Comparison of ENCODE assay signal across 8 cellular contexts in the genomic region with DNA sequence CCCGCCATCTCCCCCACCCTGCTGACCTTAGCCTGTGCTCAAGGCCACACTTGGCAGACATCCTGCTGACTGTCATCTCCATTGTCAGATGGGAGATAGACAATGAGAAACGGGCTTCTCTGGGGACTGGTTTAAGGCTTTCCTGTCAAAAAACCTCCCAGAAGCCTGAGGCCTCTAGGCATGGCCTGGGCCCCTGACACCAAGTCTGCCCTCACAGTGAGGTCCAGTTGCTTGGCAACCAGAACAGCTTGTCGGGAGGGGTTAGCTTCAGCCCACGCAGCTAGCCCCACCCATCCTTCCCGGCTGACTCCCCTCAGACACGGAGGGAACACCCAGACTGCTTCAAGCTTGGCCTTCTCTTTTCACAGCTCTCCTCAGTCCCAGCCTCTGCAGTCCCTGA. TPM values are rescaled to one million over a fixed set of nuclear protein-coding genes. Genes with fewer than 3 reads are reported as not detected.
DNase-seq lines count a peak whose midpoint lies in the region; ATAC-seq and TF ChIP-seq lines count a peak whose summit lies in the region.
"Had no signal": no experiment of that assay in that cellular context is flagged by ENCODE, and none has a peak within 500 bp of the region (broad histone marks: within the 10 kb centered on the region; RNA-seq: fewer than 3 reads in every experiment).

No MANE protein-coding gene starts in this region.

- peak overlapping the region; percentile 43 for H3K14ac ChIP-seq in IMR-90 (replicated peaks; ENCODE audit: low read depth, low read length)

- DNase-seq in IMR-90 (peak; percentile 62), coronary artery (ENCODE audit: low spot score) (peak; percentile 82), right lobe of liver (no peak), tibial nerve (ENCODE audit: low spot score in 2 of 2) (peak in 1 of 2 donors; percentile 20), activated gamma-delta T cell (lab: John Stamatoyannopoulos, UW) (no peak), occipital lobe (lab: John Stamatoyannopoulos, UW) (no peak)
- DNase-seq: stimulated activated CD8-positive, alpha-beta memory T cell treated with anti-CD3 and anti-CD28 coated beads, Interleukin-4, amount 100 ng/mL, for 48 hours had no signal

- in situ Hi-C loops in IMR-90 (cut with MboI; ENCODE audit: low sequenced_read_pairs): no loop called here

- H3K9me3 ChIP-seq in IMR-90 (ENCODE audit: control insufficient read depth, insufficient read depth, low read length) (no peaks in the 10 kb centered on the region), right lobe of liver (no peaks in the 10 kb centered on the region), tibial nerve (no peaks in the 10 kb centered on the region)

- H3K4me3 ChIP-seq in IMR-90 (ENCODE audit: insufficient read depth, low read depth, low read length) (no peak overlapping the region), coronary artery (no peak overlapping the region), right lobe of liver (no peak overlapping the region), tibial nerve (no peak overlapping the region)

- H3K4me2 ChIP-seq in IMR-90 (ENCODE audit: low read depth, low read length): peak overlapping the region; percentile 5; the same call in 1 of the 2 replicates

- ATAC-seq in IMR-90 (ENCODE audit: low read depth) (peak; percentile 67), right lobe of liver (peak; percentile 23 to 49 (median 42)), GM21515 (IDR thresholded peaks at IDR 0.05; ENCODE audit: unreplicated experiment) (no peak)

- H3K9me1 ChIP-seq in IMR-90 (ENCODE audit: insufficient read depth, low read length): peaks cover 7% of the 10 kb centered on the region

- peak overlapping the region; percentile 74 for H2AFZ ChIP-seq in IMR-90 (replicated peaks; ENCODE audit: low read length, poor library complexity)

- intact Hi-C loops in IMR-90 (cut with micrococcal nuclease) (no loop called here), right lobe of liver (cut with DNase I) (no loop called here)

- H2AK5ac ChIP-seq in IMR-90 (ENCODE audit: low read depth, low read length): peak overlapping the region; percentile 66; the same call in 1 of the 2 replicates

- H3K4ac ChIP-seq in IMR-90 (ENCODE audit: low read depth, low read length): peak overlapping the region; percentile 33; the same call in 1 of the 2 replicates

- H4K91ac ChIP-seq in IMR-90 (ENCODE audit: insufficient read depth, low read depth, low read length): peak overlapping the region; percentile 40

- no peaks in the 10 kb centered on the region for H3K27me3 ChIP-seq in IMR-90 (ENCODE audit: control insufficient read depth, insufficient read depth, low read length)
- no peaks in the 10 kb centered on the region for H3K27me3 ChIP-seq in right lobe of liver
- H3K27me3 ChIP-seq in tibial nerve: no peaks in the 10 kb centered on the region

- peak overlapping the region; percentile 50; the same call in 1 of the 2 replicates for H2BK20ac ChIP-seq in IMR-90 (ENCODE audit: low read depth, low read length)

- peaks cover 25% of the 10 kb centered on the region for H3K4me1 ChIP-seq in IMR-90 (ENCODE audit: control insufficient read depth, insufficient read depth, low read length)
- H3K4me1 ChIP-seq in right lobe of liver: peaks cover 0 to 6% (median 0%) of the 10 kb centered on the region in 4 donors
- H3K4me1 ChIP-seq in tibial nerve: peaks cover 0 to 34% (median 8%) of the 10 kb centered on the region in 4 donors

- peak overlapping the region; percentile 2; the same call in 1 of the 2 replicates for H3K23ac ChIP-seq in IMR-90 (ENCODE audit: low read depth, low read length)

- H2BK120ac ChIP-seq in IMR-90 (ENCODE audit: low read depth, low read length): peak overlapping the region; percentile 66

- H2BK5ac ChIP-seq in IMR-90 (ENCODE audit: low read depth, low read length, poor library complexity, severe bottlenecking): no peak overlapping the region

- 7% methylated on average over 3 of the region's 6 CpGs; no CpG with 5 or more reads in 1 of the 2 experiments for WGBS in IMR-90 (ENCODE audit: extremely low coverage in 2 of 2, insufficient read length in 1 of 2), 2 experiments
- WGBS in right lobe of liver (ENCODE audit: insufficient coverage, low coverage, low lambda C conversion rate, missing lambda C conversion rate): 55% methylated on average over 4 of the region's 6 CpGs
- 11 to 20% methylated on average over 6 of the region's 6 CpGs for WGBS in tibial nerve, 2 donors

- peak overlapping the region; percentile 11 for H3K18ac ChIP-seq in IMR-90 (ENCODE audit: low read depth, low read length)

- H3K36me3 ChIP-seq in IMR-90 (ENCODE audit: control insufficient read depth, insufficient read depth, low read length) (no peaks in the 10 kb centered on the region), right lobe of liver (no peaks in the 10 kb centered on the region), tibial nerve (no peaks in the 10 kb centered on the region)

- H4K8ac ChIP-seq in IMR-90 (ENCODE audit: low read depth in 2 of 2, low read length in 2 of 2): peak overlapping the region; percentile 6 to 27; a peak in 3 of 4 replicates

- no peak for TF ChIP-seq EP300 in tibial nerve (IDR thresholded peaks at IDR 0.05)

- dilution Hi-C loops in IMR-90 (cut with HindIII; ENCODE audit: low sequenced_read_pairs, unreplicated experiment): no loop called here

- TF ChIP-seq POLR2A in IMR-90 (IDR thresholded peaks at IDR 0.05; ENCODE audit: low read depth, low read length) (no peak), right lobe of liver (IDR thresholded peaks at IDR 0.05) (no peak), tibial nerve (IDR thresholded peaks at IDR 0.05) (no peak)

- no peaks in the 10 kb centered on the region for H4K20me1 ChIP-seq in IMR-90 (ENCODE audit: insufficient read depth, low read length)

- CTCF ChIA-PET in IMR-90 (lab: Yijun Ruan, JAX): no interaction called here

- H3K9ac ChIP-seq in IMR-90 (ENCODE audit: low read depth, low read length): no peak overlapping the region

- BruUV-seq in IMR-90 (replicated peaks; lab: Mats Ljungman, UMichigan): no TSS peak

- peak overlapping the region; percentile 39 for H4K5ac ChIP-seq in IMR-90 (ENCODE audit: low read depth, low read length)

- H3K79me1 ChIP-seq in IMR-90 (ENCODE audit: low read depth in 1 of 2, low read length in 2 of 2): 0 out of 4 replicates have a peak, but pooled peaks cover 0 to 4% of the 10 kb centered on the region in 2 experiments

- no peak for TF ChIP-seq RAD21 in IMR-90 (IDR thresholded peaks at IDR 0.05; ENCODE audit: low read length)

- H2AK9ac ChIP-seq in IMR-90 (replicated peaks; ENCODE audit: low read depth, low read length, poor library complexity): peak overlapping the region; percentile 31

- H3K56ac ChIP-seq in IMR-90 (ENCODE audit: extremely low read depth, insufficient read depth, low read length): no peak overlapping the region

- TF ChIP-seq CTCF in IMR-90 (conservative IDR thresholded peaks at IDR 0.05; ENCODE audit: low read depth, low read length) (no peak), coronary artery (IDR thresholded peaks at IDR 0.05) (no peak), right lobe of liver (IDR thresholded peaks at IDR 0.05) (no peak), tibial nerve (IDR thresholded peaks at IDR 0.05) (no peak)

- peak overlapping the region; percentile 4; the same call in 1 of the 2 replicates for H3K27ac ChIP-seq in IMR-90 (ENCODE audit: insufficient read depth, low read length)
- peak overlapping the region; percentile 2 to 74 for H3K27ac ChIP-seq in coronary artery
- H3K27ac ChIP-seq in right lobe of liver: no peak overlapping the region
- H3K27ac ChIP-seq in tibial nerve: peak overlapping the region; percentile 13 to 77 (median 20)

- POLR2A ChIA-PET in IMR-90 (lab: Charles Lee; ENCODE audit: unreplicated experiment): no interaction called here

- H2BK15ac ChIP-seq in IMR-90 (ENCODE audit: low read depth, low read length): peak overlapping the region; percentile 4; the same call in 1 of the 3 replicates

TF ChIP-seq in IMR-90, 13 proteins besides CTCF, POLR2A, EP300 and RAD21 (continues in another document):
- no peak for TF ChIP-seq CHD1 (IDR thresholded peaks at IDR 0.05; ENCODE audit: low read depth, low read length)
- TF ChIP-seq SMC3 (IDR thresholded peaks at IDR 0.05; ENCODE audit: low read depth, low read length): no peak
- TF ChIP-seq BHLHE40 (IDR thresholded peaks at IDR 0.05; ENCODE audit: low read depth, low read length): no peak
- no peak for TF ChIP-seq FOS (IDR thresholded peaks at IDR 0.05; ENCODE audit: low read depth, low read length)
- TF ChIP-seq, protein P1, sequence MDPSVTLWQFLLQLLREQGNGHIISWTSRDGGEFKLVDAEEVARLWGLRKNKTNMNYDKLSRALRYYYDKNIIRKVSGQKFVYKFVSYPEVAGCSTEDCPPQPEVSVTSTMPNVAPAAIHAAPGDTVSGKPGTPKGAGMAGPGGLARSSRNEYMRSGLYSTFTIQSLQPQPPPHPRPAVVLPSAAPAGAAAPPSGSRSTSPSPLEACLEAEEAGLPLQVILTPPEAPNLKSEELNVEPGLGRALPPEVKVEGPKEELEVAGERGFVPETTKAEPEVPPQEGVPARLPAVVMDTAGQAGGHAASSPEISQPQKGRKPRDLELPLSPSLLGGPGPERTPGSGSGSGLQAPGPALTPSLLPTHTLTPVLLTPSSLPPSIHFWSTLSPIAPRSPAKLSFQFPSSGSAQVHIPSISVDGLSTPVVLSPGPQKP (IDR thresholded peaks at IDR 0.05; ENCODE audit: borderline replicate concordance, low read depth, low read length): no peak
- TF ChIP-seq, protein P2, sequence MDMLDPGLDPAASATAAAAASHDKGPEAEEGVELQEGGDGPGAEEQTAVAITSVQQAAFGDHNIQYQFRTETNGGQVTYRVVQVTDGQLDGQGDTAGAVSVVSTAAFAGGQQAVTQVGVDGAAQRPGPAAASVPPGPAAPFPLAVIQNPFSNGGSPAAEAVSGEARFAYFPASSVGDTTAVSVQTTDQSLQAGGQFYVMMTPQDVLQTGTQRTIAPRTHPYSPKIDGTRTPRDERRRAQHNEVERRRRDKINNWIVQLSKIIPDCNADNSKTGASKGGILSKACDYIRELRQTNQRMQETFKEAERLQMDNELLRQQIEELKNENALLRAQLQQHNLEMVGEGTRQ (IDR thresholded peaks at IDR 0.05; ENCODE audit: low read depth, low read length): no peak
- TF ChIP-seq MAZ (IDR thresholded peaks at IDR 0.05; ENCODE audit: borderline replicate concordance, low read depth, low read length): no peak
- no peak for TF ChIP-seq RCOR1 (IDR thresholded peaks at IDR 0.05; ENCODE audit: insufficient replicate concordance, low read length)
- no peak for TF ChIP-seq RFX5 (IDR thresholded peaks at IDR 0.05; ENCODE audit: low read depth, low read length)
- no peak for TF ChIP-seq NFE2L2 (IDR thresholded peaks at IDR 0.05; ENCODE audit: low read depth, low read length)
- TF ChIP-seq MXI1 (IDR thresholded peaks at IDR 0.05; ENCODE audit: borderline replicate concordance, low read depth, low read length): no peak
- TF ChIP-seq MAFK (IDR thresholded peaks at IDR 0.05; ENCODE audit: low read depth, low read length): no peak

RNA-seq across cellular contexts. Expression of a gene that starts 11.0 kb away (rescaled TPM):
- 5.0 and 8.2 TPM in 2 replicates for total RNA-seq in IMR-90 (2012; rRNA removed)
- polyA plus RNA-seq in IMR-90 (2012; rRNA removed): 19.9 and 20.6 TPM in 2 replicates
- 10.7 and 13.6 TPM in 2 replicates for polyA plus RNA-seq in IMR-90 (2012; cell fraction: cytosol; rRNA removed)
- polyA plus RNA-seq in IMR-90 (2012; cell fraction: nucleus; rRNA removed; ENCODE audit: low replicate concordance): 59.8 and 70.3 TPM in 2 replicates
- total RNA-seq in right lobe of liver: 10 to 100 TPM; 16.6 to 31.1 (median 22.1) TPM
- total RNA-seq in tibial nerve: 10 to 100 TPM in 3 of 4 donors, 1 to 10 TPM in 1; 6.6 to 13.9 (median 12.1) TPM
- 7.5 TPM for total RNA-seq in occipital lobe

Comparison
In these comparisons a context has a peak if more than half of its experiments do, and no peak if none do; other contexts are left out.
1. DNase-seq: peak in IMR-90 (single experiment) and coronary artery (single experiment); none in right lobe of liver (0 of 3), activated gamma-delta T cell (single experiment) and occipital lobe (single experiment).
2. H3K27ac ChIP-seq: peak in IMR-90 (single experiment), coronary artery (2 of 2) and tibial nerve (4 of 4); none in right lobe of liver (0 of 3).